20 cellular contexts compared by ENCODE assay signal in genomic region chr16:90094791-90095190, GRCh38. TPM values are rescaled to one million over a fixed set of nuclear protein-coding genes. Genes with fewer than 3 reads are reported as not detected.
"Had no signal": no experiment of that assay in that cellular context is flagged by ENCODE, and none has a peak within 500 bp of the region (broad histone marks: within the 10 kb centered on the region; RNA-seq: fewer than 3 reads in every experiment).

No MANE protein-coding gene starts in this region.

RNA-seq across cellular contexts. Expression of gene PRDM7, which starts 17.7 kb away (rescaled TPM):
- total RNA-seq: colonic mucosa, dermis microvascular lymphatic vessel endothelial cell, endodermal cell, esophagus mucosa, esophagus squamous epithelium, gastrocnemius medialis, glomerular endothelial cell, heart right ventricle, kidney epithelial cell, left cardiac atrium, left lung, left ventricle myocardium superior, lower leg skin, lower lobe of right lung, lung microvascular endothelial cell, mesenteric fat pad, mesothelial cell of epicardium, mucosa of descending colon, myocyte had no signal
- polyA plus RNA-seq: heart right ventricle, keratinocyte had no signal
